ENCODE assay signal across 8 cellular contexts in the genomic region with DNA sequence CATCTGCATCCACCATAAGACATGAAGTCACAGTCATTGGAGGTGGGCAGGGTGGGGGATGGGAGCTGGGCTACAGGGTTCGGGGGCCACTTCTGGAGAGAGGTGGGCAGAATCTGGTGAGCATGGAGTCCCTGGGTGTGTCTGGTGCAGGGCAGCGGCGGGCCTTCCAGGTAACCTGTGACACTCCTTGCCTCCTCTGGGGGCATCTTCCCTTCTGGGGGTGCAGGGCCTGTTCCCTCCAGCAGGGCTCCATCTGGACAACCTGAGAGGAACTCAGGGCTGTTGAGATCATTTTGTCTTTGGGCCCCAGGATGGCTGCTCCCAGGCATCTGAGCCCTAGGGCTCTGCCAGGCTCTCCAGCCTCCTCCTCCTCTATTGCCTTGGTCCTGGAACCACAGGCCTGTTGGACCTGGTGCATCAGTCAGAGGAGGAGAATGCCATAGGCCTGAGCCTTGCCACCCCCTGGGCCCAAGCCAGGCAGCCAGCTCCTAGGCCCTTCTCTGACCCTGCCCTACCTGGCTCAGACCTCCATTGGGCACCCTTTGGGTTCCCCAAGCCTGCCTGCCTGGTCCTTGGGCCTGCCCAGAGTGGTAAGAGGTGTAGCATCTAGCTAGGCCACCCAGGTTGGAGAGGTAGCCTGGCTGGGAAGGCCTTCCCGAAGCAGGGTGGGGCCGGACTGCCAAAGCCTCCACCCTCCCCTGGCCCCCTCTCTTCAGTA. TPM values are rescaled to one million over a fixed set of nuclear protein-coding genes. Genes with fewer than 3 reads are reported as not detected.
DNase-seq lines count a peak whose midpoint lies in the region; ATAC-seq and TF ChIP-seq lines count a peak whose summit lies in the region.

No MANE protein-coding gene starts in this region.

- no peak for DNase-seq in GM12864 (ENCODE audit: low read depth)
- peak; percentile 25 for DNase-seq in M059J (ENCODE audit: low read depth)
- DNase-seq in dermis blood vessel endothelial cell, result peak; percentile 23
- DNase-seq in retinal pigment epithelial cell (ENCODE audit: low read depth), result no peak
- no peak for DNase-seq in KG1 (lab: John Stamatoyannopoulos, UW)
- no peak for DNase-seq in globus pallidus (ENCODE audit: low spot score)

- ATAC-seq in HG02938 (IDR thresholded peaks at IDR 0.05; ENCODE audit: unreplicated experiment) (no peak), GM19455 (IDR thresholded peaks at IDR 0.05; ENCODE audit: unreplicated experiment) (no peak)

- H3K4me3 ChIP-seq in GM12864 (ENCODE audit: low read depth, low read length), result no peak overlapping the region
- H3K4me3 ChIP-seq in retinal pigment epithelial cell (ENCODE audit: low read length), result no peak overlapping the region

- TF ChIP-seq CTCF in GM12864 (IDR thresholded peaks at IDR 0.05; ENCODE audit: low read depth, low read length, missing control alignments) (peak; percentile 81), retinal pigment epithelial cell (conservative IDR thresholded peaks at IDR 0.05; ENCODE audit: low read depth, low read length) (peak; percentile 37)

RNA-seq across cellular contexts. Expression of a gene that starts 13.4 kb away (rescaled TPM):
- total RNA-seq in M059J (2014; rRNA removed; shearing (Covaris generic)), result not detected in 2 replicates
- 51.8 and 55.0 TPM in 2 replicates for total RNA-seq in dermis blood vessel endothelial cell

RNA-seq across cellular contexts. Expression of a gene that starts 27.2 kb away (rescaled TPM):
- total RNA-seq in M059J (2014; rRNA removed; shearing (Covaris generic)), result 19.9 and 23.0 TPM in 2 replicates
- total RNA-seq in dermis blood vessel endothelial cell, result 44.7 and 47.0 TPM in 2 replicates

RNA-seq across cellular contexts. Expression of a gene that starts 28.8 kb away (rescaled TPM):
- 48.1 and 126 TPM in 2 replicates for total RNA-seq in M059J (2014; rRNA removed; shearing (Covaris generic))
- 35.9 and 136 TPM in 2 replicates for total RNA-seq in dermis blood vessel endothelial cell

Comparison
In these comparisons a context has a peak if more than half of its experiments do, and no peak if none do; other contexts are left out.
1. DNase-seq: peak in M059J (single experiment) and dermis blood vessel endothelial cell (single experiment); none in GM12864 (single experiment), retinal pigment epithelial cell (single experiment), KG1 (single experiment) and globus pallidus (single experiment).
2. RNA of a gene that starts 13.4 kb away (total RNA-seq): 51.8 to 55.0 TPM in dermis blood vessel endothelial cell; not detected in M059J; every median in the first group is over 10 times any median in the second.